26 cellular contexts compared by ENCODE assay signal in genomic region chr20:49456646-49457045, GRCh38. TPM values are rescaled to one million over a fixed set of nuclear protein-coding genes. Genes with fewer than 3 reads are reported as not detected.
"Had no signal": no experiment of that assay in that cellular context is flagged by ENCODE, and none has a peak within 500 bp of the region (broad histone marks: within the 10 kb centered on the region; RNA-seq: fewer than 3 reads in every experiment).

No MANE protein-coding gene starts in this region.

- H3K9me3 ChIP-seq: neutrophil, ovary, pancreas, prostate gland, psoas muscle, right atrium auricular region, sigmoid colon, spleen had no signal

- DNase-seq: naive thymus-derived CD8-positive, alpha-beta T cell; natural killer cell; nephron progenitor cell; nucleus accumbens; occipital lobe; ovary; pancreas; retina; right cardiac atrium; sigmoid colon; small intestine; spleen; stimulated activated CD4-positive, alpha-beta T cell treated with anti-CD3 and anti-CD28 coated beads, Interleukin-12 subunit alpha, Interleukin-12 subunit beta, amount 100 ng/mL, for 4 hours; stimulated activated CD4-positive, alpha-beta T cell treated with anti-CD3 and anti-CD28 coated beads, Interleukin-15, amount 100 ng/mL, for 24 hours; stimulated activated CD4-positive, alpha-beta T cell treated with anti-CD3 and anti-CD28 coated beads, Interleukin-1b, Interleukin-23, amount 100 ng/mL, for 48 hours; stimulated activated CD4-positive, alpha-beta T cell treated with anti-CD3 and anti-CD28 coated beads, Interleukin-2, amount 100 ng/mL, for 24 hours had no signal

- H3K27me3 ChIP-seq: neural progenitor cell, ovary, pancreas, right atrium auricular region, sigmoid colon had no signal

- FAIRE-seq: pancreas, small intestine had no signal

- H3K9ac ChIP-seq: neural progenitor cell, parathyroid adenoma had no signal

- H3K4me3 ChIP-seq: neural progenitor cell, ovary, pancreas, prostate gland, psoas muscle, right atrium auricular region, sigmoid colon, skin epidermis, smooth muscle cell, spleen had no signal

- H3K27ac ChIP-seq: neural progenitor cell, neutrophil, ovary, pancreas, parathyroid adenoma, prostate gland, psoas muscle, right atrium auricular region, sigmoid colon, skin epidermis, spleen had no signal

- H3K36me3 ChIP-seq: neural progenitor cell, neutrophil, ovary, pancreas, prostate gland, right atrium auricular region, sigmoid colon, spleen had no signal

- H3K4me2 ChIP-seq: neural progenitor cell, smooth muscle cell had no signal

- H2AFZ ChIP-seq: neural progenitor cell, parathyroid adenoma had no signal

- ATAC-seq: naive thymus-derived CD8-positive, alpha-beta T cell; natural killer cell; natural killer cell treated with Interleukin-12 subunit alpha and Interleukin-12 subunit beta and Interleukin-15 and Interleukin-18, amount 100 ng/mL, for 72 hours; pancreas; psoas muscle; right cardiac atrium; sciatic nerve had no signal

- H3K4me1 ChIP-seq: neural progenitor cell, pancreas, parathyroid adenoma, prostate gland, psoas muscle had no signal

- H3K79me2 ChIP-seq: parathyroid adenoma had no signal

RNA-seq across cellular contexts. Expression of gene KCNB1, which starts 25.8 kb away (rescaled TPM):
- total RNA-seq: natural killer cell treated with Interleukin-12 subunit alpha and Interleukin-12 subunit beta and Interleukin-15 and Interleukin-18, amount 100 ng/mL, for 72 hours; smooth muscle cell had no signal
- polyA plus RNA-seq: naive thymus-derived CD8-positive, alpha-beta T cell; smooth muscle cell had no signal
